11 cellular contexts compared by ENCODE assay signal in genomic region chr3:141401095-141401494, GRCh38. TPM values are rescaled to one million over a fixed set of nuclear protein-coding genes. Genes with fewer than 3 reads are reported as not detected.
DNase-seq lines count a peak whose midpoint lies in the region; ATAC-seq and TF ChIP-seq lines count a peak whose summit lies in the region.
"Had no signal": no experiment of that assay in that cellular context is flagged by ENCODE, and none has a peak within 500 bp of the region (broad histone marks: within the 10 kb centered on the region; RNA-seq: fewer than 3 reads in every experiment).

No MANE protein-coding gene starts in this region.

- H3K4me1 ChIP-seq in ACC112 (ENCODE audit: control insufficient read depth, insufficient read depth, low read length, unreplicated experiment): peaks cover 63% of the 10 kb centered on the region

- H3K4me1 Mint-ChIP-seq in IgD-negative memory B cell (peaks cover 41 to 56% (median 54%) of the 10 kb centered on the region in 3 donors), chondrocyte (ENCODE audit: low read depth) (peaks cover 29% of the 10 kb centered on the region), nephron (peaks cover 23% of the 10 kb centered on the region)

- no peak overlapping the region for H2AFZ ChIP-seq in ACC112 (ENCODE audit: low read length, unreplicated experiment)

- H3K36me3 ChIP-seq in ACC112 (ENCODE audit: insufficient read depth, low read length): peaks cover 46% of the 10 kb centered on the region
- H3K36me3 ChIP-seq: ovary had no signal

- H3K36me3 Mint-ChIP-seq in IgD-negative memory B cell (peaks cover 22% of the 10 kb centered on the region), chondrocyte (ENCODE audit: low read depth) (peaks cover 27% of the 10 kb centered on the region), nephron (ENCODE audit: low read depth) (peaks cover 49% of the 10 kb centered on the region)

- DNase-seq in chondrocyte (ENCODE audit: low spot score): no peak
- no peak for DNase-seq in H4 (ENCODE audit: low spot score)
- no peak for DNase-seq in anterior cingulate cortex (lab: John Stamatoyannopoulos, UW)
- DNase-seq in medulla oblongata (ENCODE audit: extremely low spot score): no peak
- DNase-seq: foreskin melanocyte; stimulated activated CD8-positive, alpha-beta memory T cell treated with anti-CD3 and anti-CD28 coated beads, Interleukin-4, amount 100 ng/mL, for 48 hours had no signal

- H3K79me2 ChIP-seq in ACC112 (ENCODE audit: control insufficient read depth, insufficient read depth, low read length, unreplicated experiment): peaks cover 50% of the 10 kb centered on the region

- no peak for ATAC-seq in HG03457 (IDR thresholded peaks at IDR 0.05; ENCODE audit: unreplicated experiment)

- H3K4me3 ChIP-seq in ACC112 (ENCODE audit: low read depth, low read length): no peak overlapping the region

- no peaks in the 10 kb centered on the region for H3K27me3 Mint-ChIP-seq in IgD-negative memory B cell
- H3K27me3 Mint-ChIP-seq in chondrocyte (ENCODE audit: low read depth): no peaks in the 10 kb centered on the region
- H3K27me3 Mint-ChIP-seq in nephron (ENCODE audit: low read depth): no peaks in the 10 kb centered on the region

- TF ChIP-seq CTCF in chondrocyte (IDR thresholded peaks at IDR 0.05) (no peak), nephron (IDR thresholded peaks at IDR 0.05; ENCODE audit: unreplicated experiment in 3 of 3) (no peak)

- H3K27ac Mint-ChIP-seq in IgD-negative memory B cell (peak overlapping the region; percentile 77 to 97 (median 87)), chondrocyte (ENCODE audit: unreplicated experiment) (peak overlapping the region; percentile 17), nephron (peak overlapping the region; percentile 42 to 69 (median 57))

- H3K9me3 Mint-ChIP-seq in IgD-negative memory B cell (peaks cover 0 to 12% (median 7%) of the 10 kb centered on the region in 3 donors), chondrocyte (ENCODE audit: low read depth) (peaks cover 10% of the 10 kb centered on the region), nephron (peaks cover 13% of the 10 kb centered on the region)

- no peaks in the 10 kb centered on the region for H3K27me3 ChIP-seq in ACC112 (ENCODE audit: insufficient read depth, low read length)
- H3K27me3 ChIP-seq: ovary had no signal

- H3K4me3 Mint-ChIP-seq in IgD-negative memory B cell: peak overlapping the region; percentile 32 to 91 (median 52)
- no peak overlapping the region for H3K4me3 Mint-ChIP-seq in chondrocyte (ENCODE audit: unreplicated experiment)
- H3K4me3 Mint-ChIP-seq in nephron: peak overlapping the region; percentile 61 to 84 (median 83)

- peak overlapping the region; percentile 96 for H3K27ac ChIP-seq in ACC112 (ENCODE audit: low read depth, low read length)

RNA-seq across cellular contexts. Expression of gene ZBTB38, which starts 32.8 kb away (rescaled TPM):
- polyA plus RNA-seq in IgD-negative memory B cell: 113 TPM
- total RNA-seq in chondrocyte: 50.4 to 71.1 TPM (median 64.6 TPM) in 3 replicates
- total RNA-seq in H4 (2014; rRNA removed; shearing (Covaris generic)): 33.3 and 49.0 TPM in 2 replicates

Comparison
In these comparisons a context has a peak if more than half of its experiments do, and no peak if none do; other contexts are left out.
1. H3K27ac Mint-ChIP-seq: peak in every context shown above with its lines; median percentile 87 in IgD-negative memory B cell; 57 in nephron; 17 in chondrocyte.